In genomic region chr6:89081423-89082322, GRCh38 we compare ENCODE assay signal across 1 cellular context.
A peak's percentile ranks its signal among the peaks of the same experiment; 100 is the strongest.
TF ChIP-seq lines count a peak whose summit lies in the region.

No MANE protein-coding gene starts in this region.

TF ChIP-seq in K562, 482 proteins besides CTCF, POLR2A, EP300 and RAD21 (continued from another document and continues in another):
- peak; percentile 92 for TF ChIP-seq VEZF1 (CRISPR knock-in tag; IDR thresholded peaks at IDR 0.05)
- peak; percentile 72 for TF ChIP-seq RB1 (IDR thresholded peaks at IDR 0.05; ENCODE audit: low read depth)
- TF ChIP-seq PHF21A (IDR thresholded peaks at IDR 0.05; ENCODE audit: borderline replicate concordance, low read depth): peak; percentile 99
- 0 out of 2 replicates have a peak, but pooled peaks have one; percentile 14 for TF ChIP-seq NFIX (CRISPR knock-in tag; IDR thresholded peaks at IDR 0.05; ENCODE audit: low read depth)
- no peak for TF ChIP-seq FOXA1 (IDR thresholded peaks at IDR 0.05; ENCODE audit: borderline replicate concordance)
- peak; percentile 86 for TF ChIP-seq RFX5 (IDR thresholded peaks at IDR 0.05; ENCODE audit: low read depth, low read length)
- TF ChIP-seq FOXP1 (CRISPR knock-in tag; IDR thresholded peaks at IDR 0.05): no peak
- no peak for TF ChIP-seq E2F3 (CRISPR knock-in tag; IDR thresholded peaks at IDR 0.05)
- TF ChIP-seq ZNF639 (CRISPR knock-in tag; conservative IDR thresholded peaks at IDR 0.05 in 1 of 2, IDR thresholded peaks at IDR 0.05 in 1 of 2): peak in 1 of 2 experiments; percentile 83; a peak in 2 of 4 replicates
- no peak for TF ChIP-seq E4F1 (CRISPR knock-in tag; IDR thresholded peaks at IDR 0.05; ENCODE audit: borderline replicate concordance)
- TF ChIP-seq SAFB (IDR thresholded peaks at IDR 0.05; ENCODE audit: borderline replicate concordance, low read depth, low read length): no peak
- TF ChIP-seq CHD1 (IDR thresholded peaks at IDR 0.05; ENCODE audit: low read length): peak; percentile 23
- TF ChIP-seq ARID2 (IDR thresholded peaks at IDR 0.05): no peak
- TF ChIP-seq GTF2E2 (tag; IDR thresholded peaks at IDR 0.05): no peak
- TF ChIP-seq ZNF121 (CRISPR knock-in tag; conservative IDR thresholded peaks at IDR 0.05): no peak
- no peak for TF ChIP-seq ZNF384 (IDR thresholded peaks at IDR 0.05; ENCODE audit: low read depth, low read length)
- no peak for TF ChIP-seq HMGXB4 (CRISPR knock-in tag; IDR thresholded peaks at IDR 0.05)
- no peak for TF ChIP-seq CBX8 (IDR thresholded peaks at IDR 0.05; ENCODE audit: borderline replicate concordance, extremely low read depth, low read depth, low read length, poor library complexity, severe bottlenecking)
- TF ChIP-seq CEBPZ (IDR thresholded peaks at IDR 0.05; ENCODE audit: borderline replicate concordance, low read depth, low read length): no peak
- 0 out of 4 replicates have a peak, but pooled peaks of 1 of the 2 experiments have one; percentile 65 for TF ChIP-seq UBTF (IDR thresholded peaks at IDR 0.05; ENCODE audit: borderline replicate concordance in 1 of 2, low read depth in 2 of 2, low read length in 2 of 2)
- no peak for TF ChIP-seq IRF2 (CRISPR knock-in tag; IDR thresholded peaks at IDR 0.05)
- TF ChIP-seq ZNF518B (CRISPR knock-in tag; IDR thresholded peaks at IDR 0.05): no peak
- TF ChIP-seq SREBF1 (IDR thresholded peaks at IDR 0.05; ENCODE audit: borderline replicate concordance, low read depth, low read length): no peak
- TF ChIP-seq DMBX1 (CRISPR knock-in tag; IDR thresholded peaks at IDR 0.05; ENCODE audit: borderline replicate concordance): no peak
- TF ChIP-seq TOE1 (IDR thresholded peaks at IDR 0.05; ENCODE audit: borderline replicate concordance): no peak; the same call in 1 of the 2 replicates
- TF ChIP-seq TOE1 (CRISPR knock-in tag; IDR thresholded peaks at IDR 0.05; ENCODE audit: borderline replicate concordance, low read depth): 0 out of 2 replicates have a peak, but pooled peaks have one; percentile 44
- no peak for TF ChIP-seq SAP30 (IDR thresholded peaks at IDR 0.05; ENCODE audit: borderline replicate concordance, insufficient read depth, low read depth, low read length, poor library complexity, severe bottlenecking)
- peak; percentile 72 for TF ChIP-seq POLR2B (IDR thresholded peaks at IDR 0.05; ENCODE audit: low read depth, partially characterized antibody)
- TF ChIP-seq XRCC5 (IDR thresholded peaks at IDR 0.05; ENCODE audit: low read depth, low read length): peak; percentile 19; the same call in 1 of the 2 replicates
- peak; percentile 22; the same call in 1 of the 2 replicates for TF ChIP-seq TCF3 (CRISPR knock-in tag; IDR thresholded peaks at IDR 0.05)
- no peak for TF ChIP-seq CSDE1 (IDR thresholded peaks at IDR 0.05)
- TF ChIP-seq NCOR1 (IDR thresholded peaks at IDR 0.05): no peak
- no peak for TF ChIP-seq ZNF592 (IDR thresholded peaks at IDR 0.05)
- TF ChIP-seq ZNF586 (CRISPR knock-in tag; conservative IDR thresholded peaks at IDR 0.05): no peak
- TF ChIP-seq CEBPG (CRISPR knock-in tag; IDR thresholded peaks at IDR 0.05): 0 out of 2 replicates have a peak, but pooled peaks have one; percentile 23
- no peak for TF ChIP-seq CEBPG (tag; conservative IDR thresholded peaks at IDR 0.05 in 1 of 2, IDR thresholded peaks at IDR 0.05 in 1 of 2)
- no peak for TF ChIP-seq ZNF232 (CRISPR knock-in tag; IDR thresholded peaks at IDR 0.05)
- 0 out of 2 replicates have a peak, but pooled peaks have one; percentile 49 for TF ChIP-seq EGR1 (conservative IDR thresholded peaks at IDR 0.05)
